14 cellular contexts compared by ENCODE assay signal in genomic region chr21:16775056-16775455, GRCh38.
DNase-seq lines count a peak whose midpoint lies in the region; FAIRE-seq and TF ChIP-seq lines count a peak whose summit lies in the region.
"Had no signal": no experiment of that assay in that cellular context is flagged by ENCODE, and none has a peak within 500 bp of the region (broad histone marks: within the 10 kb centered on the region; RNA-seq: fewer than 3 reads in every experiment).

No MANE protein-coding gene starts in this region.

- 26% methylated on average over 4 of the region's 4 CpGs for WGBS in prostate gland

- no peaks in the 10 kb centered on the region for H3K27me3 ChIP-seq in prostate gland (replicated peaks; ENCODE audit: insufficient read depth)
- H3K27me3 ChIP-seq: BLaER1 had no signal

- H3K27me3 Mint-ChIP-seq in activated T-helper 2 cell treated with anti-CD3 and anti-CD28 coated beads, Interferon-gamma antibody, Interleukin-2, Interleukin-4, amounts not matched to agents 10 μg/mL and 5 μg/mL and 100 μg/mL, durations not matched to agents 14 hours and 24 hours and 36 hours (ENCODE audit: low read depth): no peaks in the 10 kb centered on the region
- H3K27me3 Mint-ChIP-seq: effector memory CD8-positive, alpha-beta T cell had no signal

- peak; percentile 18 for DNase-seq in LNCaP clone FGC (ENCODE audit: low read depth)
- no peak for DNase-seq in activated T-helper 2 cell treated with anti-CD3 and anti-CD28 coated beads, Interferon-gamma antibody, Interleukin-2, Interleukin-4, amounts not matched to agents 10 μg/mL and 5 μg/mL and 100 μg/mL, durations not matched to agents 14 hours and 24 hours and 36 hours (ENCODE audit: low spot score)
- peak in 37 of 51 donors; percentile 1 to 64 (median 19) for DNase-seq in hypothalamus (lab: John Stamatoyannopoulos, UW)
- DNase-seq in prostate gland (ENCODE audit: low spot score): peak; percentile 17
- no peak for DNase-seq in NCI-H1694 (lab: John Stamatoyannopoulos, UW)
- DNase-seq in H54 (ENCODE audit: insufficient read length, low spot score): no peak
- no peak for DNase-seq in MV-4-11 (lab: John Stamatoyannopoulos, UW)
- DNase-seq: effector memory CD8-positive, alpha-beta T cell; foreskin fibroblast; islet precursor cell; Kasumi-1; SW 1271 had no signal

- peaks cover 4% of the 10 kb centered on the region for H3K4me1 ChIP-seq in prostate gland (replicated peaks)
- H3K4me1 ChIP-seq: BLaER1 had no signal

- no peaks in the 10 kb centered on the region for H3K4me1 Mint-ChIP-seq in activated T-helper 2 cell treated with anti-CD3 and anti-CD28 coated beads, Interferon-gamma antibody, Interleukin-2, Interleukin-4, amounts not matched to agents 10 μg/mL and 5 μg/mL and 100 μg/mL, durations not matched to agents 14 hours and 24 hours and 36 hours (ENCODE audit: low read depth)

- FAIRE-seq in H54 (lab: Jason Lieb, UNC): no peak

- TF ChIP-seq POLR2A in prostate gland (IDR thresholded peaks at IDR 0.05): no peak
- TF ChIP-seq POLR2A in H54 (IDR thresholded peaks at IDR 0.05; ENCODE audit: low read depth, low read length): no peak

- TF ChIP-seq CTCF in LNCaP clone FGC (IDR thresholded peaks at IDR 0.05; ENCODE audit: control insufficient read depth, extremely low read depth, insufficient read depth) (no peak), prostate gland (IDR thresholded peaks at IDR 0.05) (no peak)

- H3K27ac Mint-ChIP-seq in activated T-helper 2 cell treated with anti-CD3 and anti-CD28 coated beads, Interferon-gamma antibody, Interleukin-2, Interleukin-4, amounts not matched to agents 10 μg/mL and 5 μg/mL and 100 μg/mL, durations not matched to agents 14 hours and 24 hours and 36 hours: peak overlapping the region; percentile 36
- H3K27ac Mint-ChIP-seq: effector memory CD8-positive, alpha-beta T cell had no signal

- H3K27ac ChIP-seq in prostate gland: no peak overlapping the region
- H3K27ac ChIP-seq: BLaER1, thoracic aorta had no signal

- H3K9me3 Mint-ChIP-seq in activated T-helper 2 cell treated with anti-CD3 and anti-CD28 coated beads, Interferon-gamma antibody, Interleukin-2, Interleukin-4, amounts not matched to agents 10 μg/mL and 5 μg/mL and 100 μg/mL, durations not matched to agents 14 hours and 24 hours and 36 hours: peaks cover 48% of the 10 kb centered on the region

- H3K4me3 Mint-ChIP-seq in activated T-helper 2 cell treated with anti-CD3 and anti-CD28 coated beads, Interferon-gamma antibody, Interleukin-2, Interleukin-4, amounts not matched to agents 10 μg/mL and 5 μg/mL and 100 μg/mL, durations not matched to agents 14 hours and 24 hours and 36 hours (ENCODE audit: low read depth): no peak overlapping the region
- H3K4me3 Mint-ChIP-seq: effector memory CD8-positive, alpha-beta T cell had no signal

- no peak overlapping the region for H3K4me3 ChIP-seq in LNCaP clone FGC (ENCODE audit: low read depth, low read length)
- no peak overlapping the region for H3K4me3 ChIP-seq in prostate gland
- H3K4me3 ChIP-seq: BLaER1, thoracic aorta had no signal

- intact Hi-C loops in activated T-helper 2 cell treated with anti-CD3 and anti-CD28 coated beads, Interferon-gamma antibody, Interleukin-2, Interleukin-4, amounts not matched to agents 10 μg/mL and 5 μg/mL and 100 μg/mL, durations not matched to agents 14 hours and 24 hours and 36 hours (cut with micrococcal nuclease): no loop called here
- intact Hi-C loops in prostate gland (cut with DNase I): no loop called here

- H3K36me3 Mint-ChIP-seq in activated T-helper 2 cell treated with anti-CD3 and anti-CD28 coated beads, Interferon-gamma antibody, Interleukin-2, Interleukin-4, amounts not matched to agents 10 μg/mL and 5 μg/mL and 100 μg/mL, durations not matched to agents 14 hours and 24 hours and 36 hours (ENCODE audit: low read depth): no peaks in the 10 kb centered on the region

- H3K36me3 ChIP-seq in prostate gland: no peaks in the 10 kb centered on the region
- H3K36me3 ChIP-seq: BLaER1, thoracic aorta had no signal

- H3K9me3 ChIP-seq in prostate gland: no peaks in the 10 kb centered on the region
- H3K9me3 ChIP-seq: BLaER1, thoracic aorta had no signal

Comparison
In these comparisons a context has a peak if more than half of its experiments do, and no peak if none do; other contexts are left out.
1. DNase-seq: peak in LNCaP clone FGC (single experiment), hypothalamus (37 of 51) and prostate gland (single experiment); none in activated T-helper 2 cell treated with anti-CD3 and anti-CD28 coated beads, Interferon-gamma antibody, Interleukin-2, Interleukin-4, amounts not matched to agents 10 μg/mL and 5 μg/mL and 100 μg/mL, durations not matched to agents 14 hours and 24 hours and 36 hours (single experiment), NCI-H1694 (single experiment), H54 (single experiment) and MV-4-11 (single experiment).